In the genomic region with DNA sequence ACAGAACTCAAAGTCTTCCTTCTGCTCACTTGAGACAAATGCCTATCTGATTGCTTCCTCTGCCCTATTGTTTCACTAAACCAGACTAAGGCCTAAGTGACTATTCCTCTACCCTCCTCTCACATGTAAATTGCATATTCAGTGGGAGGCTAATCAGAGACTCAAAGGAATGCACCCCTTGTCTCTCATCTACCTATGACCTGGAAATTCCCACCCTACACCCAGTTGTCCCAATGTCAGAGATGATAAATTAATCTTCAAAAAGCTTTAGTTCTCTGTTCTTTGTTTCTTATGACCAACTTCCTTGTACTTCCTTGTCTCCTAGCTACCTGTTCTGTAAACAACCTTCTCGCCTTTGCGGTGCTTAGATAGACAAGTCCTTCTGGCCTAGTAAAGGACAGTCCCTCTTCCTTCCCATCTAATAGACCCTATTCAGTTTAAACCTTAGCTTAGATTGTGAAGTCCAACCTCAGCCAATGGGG, we compare ENCODE assay signal across 23 cellular contexts.
DNase-seq lines count a peak whose midpoint lies in the region; ATAC-seq and TF ChIP-seq lines count a peak whose summit lies in the region.
"Had no signal": no experiment of that assay in that cellular context is flagged by ENCODE, and none has a peak within 500 bp of the region (broad histone marks: within the 10 kb centered on the region; RNA-seq: fewer than 3 reads in every experiment).

No MANE protein-coding gene starts in this region.

- CTCF ChIA-PET in activated naive CD4-positive, alpha-beta T cell treated with anti-CD3 and anti-CD28 coated beads, Interleukin-2, amount 10 ng/mL, durations not matched to agents 7 days and 5 days (lab: Charles Lee), result interaction anchor here (0.7 to 2.3 kb wide), 5 partner anchors 10 to 248 kb away, joined by 4 to 9 read pairs (median 4); no protein-coding TSS in a partner anchor

- no peaks in the 10 kb centered on the region for H3K9me3 Mint-ChIP-seq in activated naive CD4-positive, alpha-beta T cell treated with anti-CD3 and anti-CD28 coated beads, Interleukin-2, amount 10 ng/mL, durations not matched to agents 7 days and 5 days
- no peaks in the 10 kb centered on the region for H3K9me3 Mint-ChIP-seq in activated naive CD4-positive, alpha-beta T cell treated with anti-CD3 and anti-CD28 coated beads, Interleukin-2, amount 50 U/mL, for 72 hours
- H3K9me3 Mint-ChIP-seq in endothelial cell (ENCODE audit: unreplicated experiment) (peaks cover 6% of the 10 kb centered on the region), memory B cell (no peaks in the 10 kb centered on the region), type B pancreatic cell (peaks cover 9% of the 10 kb centered on the region)
- H3K9me3 Mint-ChIP-seq: CD4-positive, alpha-beta T cell; central memory CD8-positive, alpha-beta T cell had no signal

- no peaks in the 10 kb centered on the region for H3K36me3 Mint-ChIP-seq in activated naive CD4-positive, alpha-beta T cell treated with anti-CD3 and anti-CD28 coated beads, Interleukin-2, amount 10 ng/mL, durations not matched to agents 7 days and 5 days
- no peaks in the 10 kb centered on the region for H3K36me3 Mint-ChIP-seq in activated naive CD4-positive, alpha-beta T cell treated with anti-CD3 and anti-CD28 coated beads, Interleukin-2, amount 50 U/mL, for 72 hours
- peaks cover 3% of the 10 kb centered on the region for H3K36me3 Mint-ChIP-seq in endothelial cell (ENCODE audit: low read depth, unreplicated experiment)
- peaks cover 2% of the 10 kb centered on the region for H3K36me3 Mint-ChIP-seq in memory B cell
- H3K36me3 Mint-ChIP-seq in type B pancreatic cell, result no peaks in the 10 kb centered on the region
- H3K36me3 Mint-ChIP-seq: activated naive CD8-positive, alpha-beta T cell treated with anti-CD3 and anti-CD28 coated beads, Interleukin-2, amount 10 ng/mL, durations not matched to agents 7 days and 5 days had no signal

- H3K4me3 Mint-ChIP-seq in activated naive CD4-positive, alpha-beta T cell treated with anti-CD3 and anti-CD28 coated beads, Interleukin-2, amount 10 ng/mL, durations not matched to agents 7 days and 5 days, result no peak overlapping the region
- no peak overlapping the region for H3K4me3 Mint-ChIP-seq in endothelial cell (ENCODE audit: unreplicated experiment)
- no peak overlapping the region for H3K4me3 Mint-ChIP-seq in memory B cell
- no peak overlapping the region for H3K4me3 Mint-ChIP-seq in type B pancreatic cell
- H3K4me3 Mint-ChIP-seq: activated naive CD8-positive, alpha-beta T cell treated with anti-CD3 and anti-CD28 coated beads, Interleukin-2, amount 10 ng/mL, durations not matched to agents 7 days and 5 days; CD4-positive, alpha-beta T cell; central memory CD8-positive, alpha-beta T cell had no signal

- TF ChIP-seq CTCF in endothelial cell (IDR thresholded peaks at IDR 0.05; ENCODE audit: unreplicated experiment), result no peak
- TF ChIP-seq CTCF in type B pancreatic cell (conservative IDR thresholded peaks at IDR 0.05), result no peak

- ATAC-seq in activated naive CD4-positive, alpha-beta T cell treated with anti-CD3 and anti-CD28 coated beads, Interleukin-2, amount 50 U/mL, for 72 hours, result no peak
- peak; percentile 63 for ATAC-seq in memory B cell (ENCODE audit: low read depth)
- ATAC-seq: SK-N-SH treated with all-trans-retinoic acid at 6 μM for 48 hours had no signal

- H3K4me1 Mint-ChIP-seq in activated naive CD4-positive, alpha-beta T cell treated with anti-CD3 and anti-CD28 coated beads, Interleukin-2, amount 10 ng/mL, durations not matched to agents 7 days and 5 days, result no peaks in the 10 kb centered on the region
- H3K4me1 Mint-ChIP-seq in endothelial cell (ENCODE audit: unreplicated experiment) (peaks cover 2% of the 10 kb centered on the region), memory B cell (peaks cover 17% of the 10 kb centered on the region), type B pancreatic cell (ENCODE audit: unreplicated experiment) (peaks cover 8% of the 10 kb centered on the region)
- H3K4me1 Mint-ChIP-seq: activated naive CD8-positive, alpha-beta T cell treated with anti-CD3 and anti-CD28 coated beads, Interleukin-2, amount 10 ng/mL, durations not matched to agents 7 days and 5 days; central memory CD8-positive, alpha-beta T cell had no signal

- DNase-seq in activated naive CD4-positive, alpha-beta T cell treated with anti-CD3 and anti-CD28 coated beads, Interleukin-2, amount 10 ng/mL, durations not matched to agents 7 days and 5 days, result no peak
- no peak for DNase-seq in activated naive CD4-positive, alpha-beta T cell treated with anti-CD3 and anti-CD28 coated beads, Interleukin-2, amount 50 U/mL, for 72 hours (ENCODE audit: low spot score in 2 of 2)
- DNase-seq in endothelial cell (ENCODE audit: low spot score), result no peak
- DNase-seq in memory B cell (ENCODE audit: low spot score in 2 of 2), result no peak
- DNase-seq in type B pancreatic cell (ENCODE audit: extremely low spot score, unreplicated experiment), result no peak
- no peak for DNase-seq in activated gamma-delta T cell (lab: John Stamatoyannopoulos, UW)
- DNase-seq in cortex of kidney (lab: John Stamatoyannopoulos, UW), result no peak
- no peak for DNase-seq in NCI-H1092 treated with DMSO at 0.1 percent for 48 hours (lab: John Stamatoyannopoulos, UW)
- DNase-seq: 8988T; activated CD4-positive, alpha-beta T cell treated with anti-CD3 and anti-CD28 coated beads, Interleukin-2, amount 50 U/mL, for 1 hour; activated naive CD8-positive, alpha-beta T cell treated with anti-CD3 and anti-CD28 coated beads, Interleukin-2, amount 10 ng/mL, durations not matched to agents 7 days and 5 days; CD4-positive, alpha-beta T cell; DMS 273 treated with DMSO at 0.1 percent for 48 hours; dorsolateral prefrontal cortex; glutamatergic neuron; KG1; NCI-H1694 treated with DMSO at 0.1 percent for 48 hours; NCI-H526 treated with DMSO at 0.1 percent for 48 hours; RPMI8226; stimulated activated CD8-positive, alpha-beta memory T cell treated with anti-CD3 and anti-CD28 coated beads, Interleukin-4, amount 100 ng/mL, for 48 hours; upper lobe of left lung had no signal

- peak overlapping the region; percentile 34 for H3K27ac Mint-ChIP-seq in activated naive CD4-positive, alpha-beta T cell treated with anti-CD3 and anti-CD28 coated beads, Interleukin-2, amount 10 ng/mL, durations not matched to agents 7 days and 5 days
- peak overlapping the region in 1 of 2 donors; percentile 31 for H3K27ac Mint-ChIP-seq in activated naive CD4-positive, alpha-beta T cell treated with anti-CD3 and anti-CD28 coated beads, Interleukin-2, amount 50 U/mL, for 72 hours
- peak overlapping the region; percentile 37 for H3K27ac Mint-ChIP-seq in endothelial cell (ENCODE audit: unreplicated experiment)
- peak overlapping the region; percentile 64 for H3K27ac Mint-ChIP-seq in memory B cell
- H3K27ac Mint-ChIP-seq in type B pancreatic cell, result peak overlapping the region; percentile 76
- H3K27ac Mint-ChIP-seq: activated naive CD8-positive, alpha-beta T cell treated with anti-CD3 and anti-CD28 coated beads, Interleukin-2, amount 10 ng/mL, durations not matched to agents 7 days and 5 days; CD4-positive, alpha-beta T cell had no signal

- H3K27me3 Mint-ChIP-seq in activated naive CD4-positive, alpha-beta T cell treated with anti-CD3 and anti-CD28 coated beads, Interleukin-2, amount 10 ng/mL, durations not matched to agents 7 days and 5 days, result no peaks in the 10 kb centered on the region
- H3K27me3 Mint-ChIP-seq in endothelial cell (ENCODE audit: unreplicated experiment) (no peaks in the 10 kb centered on the region), memory B cell (no peaks in the 10 kb centered on the region), type B pancreatic cell (no peaks in the 10 kb centered on the region)
- H3K27me3 Mint-ChIP-seq: CD4-positive, alpha-beta T cell; central memory CD8-positive, alpha-beta T cell had no signal
